8 cellular contexts compared by ENCODE assay signal in the genomic region with DNA sequence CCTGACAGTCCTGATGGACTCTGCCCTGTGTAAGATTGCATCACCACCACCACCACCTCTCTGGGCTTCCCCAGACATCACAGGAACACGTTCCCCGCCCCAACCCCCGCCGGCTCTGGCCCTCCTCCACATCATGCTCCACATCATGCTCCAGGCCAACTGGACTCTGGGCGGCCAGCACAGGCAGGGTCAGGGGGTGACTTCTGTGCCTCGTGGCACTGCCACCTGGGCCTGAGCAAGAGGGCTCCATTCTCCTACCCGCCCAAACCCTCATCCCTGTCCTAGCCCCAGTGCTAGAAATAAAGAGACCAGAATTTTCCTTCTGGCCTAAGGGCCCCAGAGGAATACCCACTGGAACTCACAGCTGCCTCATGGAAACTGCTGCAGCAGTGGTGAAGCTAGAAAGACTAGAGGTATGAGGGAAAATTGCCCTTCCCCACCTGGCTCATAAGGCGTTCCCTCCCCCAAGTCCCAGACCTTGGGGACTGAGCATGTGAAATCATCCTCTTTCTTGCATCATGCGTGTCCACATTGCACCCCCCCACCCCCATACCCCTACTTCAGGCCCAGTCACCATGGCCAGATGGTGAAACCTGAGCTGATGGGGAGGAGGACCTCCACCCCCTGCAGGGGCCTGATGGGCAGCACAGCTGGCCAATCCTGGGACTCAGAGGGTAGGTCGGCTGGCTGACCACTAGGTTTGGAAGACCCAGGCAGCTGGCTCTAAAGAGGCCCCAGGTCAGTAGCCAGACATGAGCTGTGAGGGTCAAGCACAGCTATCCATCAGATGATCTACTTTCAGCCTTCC. TPM values are rescaled to one million over a fixed set of nuclear protein-coding genes. Genes with fewer than 3 reads are reported as not detected.
A peak's percentile ranks its signal among the peaks of the same experiment; 100 is the strongest.
DNase-seq lines count a peak whose midpoint lies in the region; ATAC-seq lines count a peak whose summit lies in the region.

INHBE (plus strand) TSS at position 742 of the 808 bp plus-strand sequence. CDS start 230 bp downstream, outside the sequence.

- H3K4me1 Mint-ChIP-seq in activated CD4-positive, alpha-beta T cell treated with anti-CD3 and anti-CD28 coated beads for 36 hours: peaks cover 42% of the 10 kb centered on the region
- peaks cover 18% of the 10 kb centered on the region for H3K4me1 Mint-ChIP-seq in central memory CD8-positive, alpha-beta T cell

- peak; percentile 61 for DNase-seq in activated CD4-positive, alpha-beta T cell treated with anti-CD3 and anti-CD28 coated beads for 36 hours
- DNase-seq in activated CD4-positive, alpha-beta T cell treated with anti-CD3 and anti-CD28 coated beads for 1 hour: no peak
- DNase-seq in NCI-H2196 treated with DMSO at 0.1 percent for 48 hours (lab: John Stamatoyannopoulos, UW; ENCODE audit: unreplicated experiment) (peak; percentile 51), posterior vena cava (ENCODE audit: low spot score) (peak; percentile 77), dermis blood vessel endothelial cell (no peak), mesenteric fat pad (ENCODE audit: low spot score) (no peak)
- DNase-seq in central memory CD8-positive, alpha-beta T cell (ENCODE audit: low spot score in 2 of 2): no peak

- H3K4me3 Mint-ChIP-seq in activated CD4-positive, alpha-beta T cell treated with anti-CD3 and anti-CD28 coated beads for 36 hours: peak within 1 kb of the TSS; percentile 69
- peak within 1 kb of the TSS; percentile 21 for H3K4me3 Mint-ChIP-seq in central memory CD8-positive, alpha-beta T cell

- intact Hi-C loops in activated CD4-positive, alpha-beta T cell treated with anti-CD3 and anti-CD28 coated beads for 36 hours (cut with DNase I, micrococcal nuclease): loop anchor here in 1 of 2 experiments (5.0 kb wide), 1 partner anchor 168 kb away; no protein-coding TSS in a partner anchor
- intact Hi-C loops in posterior vena cava (cut with DNase I): loop anchor here (5.0 kb wide), 2 partner anchors 147 to 192 kb away; no protein-coding TSS in a partner anchor

- H3K27me3 Mint-ChIP-seq in activated CD4-positive, alpha-beta T cell treated with anti-CD3 and anti-CD28 coated beads for 36 hours: no peaks in the 10 kb centered on the region
- peaks cover 16% of the 10 kb centered on the region for H3K27me3 Mint-ChIP-seq in central memory CD8-positive, alpha-beta T cell

- POLR2A ChIA-PET in activated CD4-positive, alpha-beta T cell treated with anti-CD3 and anti-CD28 coated beads for 36 hours (lab: Charles Lee): interaction anchor here (0.6 to 0.9 kb wide), 2 partner anchors 17 to 421 kb away, joined by 4 read pairs; no protein-coding TSS in a partner anchor

- H3K27ac Mint-ChIP-seq in activated CD4-positive, alpha-beta T cell treated with anti-CD3 and anti-CD28 coated beads for 36 hours: peak within 1 kb of the TSS; percentile 77
- peak within 1 kb of the TSS; percentile 15 for H3K27ac Mint-ChIP-seq in central memory CD8-positive, alpha-beta T cell (ENCODE audit: low read depth)

- CTCF ChIA-PET in activated CD4-positive, alpha-beta T cell treated with anti-CD3 and anti-CD28 coated beads for 36 hours (lab: Charles Lee): interaction anchor here (0.6 to 4.8 kb wide), 29 partner anchors 8 to 241 kb away, joined by 3 to 63 read pairs (median 4); partner anchors contain the start of gene ARHGAP9

- no peak for ATAC-seq in activated CD4-positive, alpha-beta T cell treated with anti-CD3 and anti-CD28 coated beads for 36 hours
- ATAC-seq in central memory CD8-positive, alpha-beta T cell (replicated peaks; ENCODE audit: extremely low read depth, poor library complexity, severe bottlenecking): no peak
- ATAC-seq in GM21447 (IDR thresholded peaks at IDR 0.05; ENCODE audit: unreplicated experiment): no peak

- H3K9me3 Mint-ChIP-seq in activated CD4-positive, alpha-beta T cell treated with anti-CD3 and anti-CD28 coated beads for 36 hours (ENCODE audit: low read depth): no peaks in the 10 kb centered on the region
- no peaks in the 10 kb centered on the region for H3K9me3 Mint-ChIP-seq in central memory CD8-positive, alpha-beta T cell

- H3K36me3 Mint-ChIP-seq in activated CD4-positive, alpha-beta T cell treated with anti-CD3 and anti-CD28 coated beads for 36 hours (ENCODE audit: low read depth): no peaks in the 10 kb centered on the region
- peaks cover 5% of the 10 kb centered on the region for H3K36me3 Mint-ChIP-seq in central memory CD8-positive, alpha-beta T cell (ENCODE audit: insufficient read depth)

RNA-seq across cellular contexts. Expression of gene INHBE, which starts in this region (rescaled TPM):
- 1 to 10 TPM; 1.2 to 1.5 TPM for total RNA-seq in activated CD4-positive, alpha-beta T cell treated with anti-CD3 and anti-CD28 coated beads for 36 hours
- total RNA-seq in posterior vena cava (not detected), dermis blood vessel endothelial cell (not detected in 2 replicates), mesenteric fat pad (not detected)

Comparison
In these comparisons a context has a peak if more than half of its experiments do, and no peak if none do; other contexts are left out.
1. DNase-seq: peak in activated CD4-positive, alpha-beta T cell treated with anti-CD3 and anti-CD28 coated beads for 36 hours (single experiment) and NCI-H2196 treated with DMSO at 0.1 percent for 48 hours (single experiment); none in activated CD4-positive, alpha-beta T cell treated with anti-CD3 and anti-CD28 coated beads for 1 hour (single experiment), central memory CD8-positive, alpha-beta T cell (0 of 2), dermis blood vessel endothelial cell (single experiment) and mesenteric fat pad (single experiment).
2. Peak in DNase-seq in posterior vena cava; RNA of the gene not detected or under 1 TPM.